Comparison of ENCODE assay signal across 18 cellular contexts in genomic region chr2:235769046-235769445, GRCh38.
"Had no signal": no experiment of that assay in that cellular context is flagged by ENCODE, and none has a peak within 500 bp of the region (broad histone marks: within the 10 kb centered on the region; RNA-seq: fewer than 3 reads in every experiment).

No MANE protein-coding gene starts in this region.

- H3K27ac ChIP-seq: cardiac muscle cell, gastrocnemius medialis, thoracic aorta, upper lobe of left lung had no signal

- H3K4me1 Mint-ChIP-seq: activated CD4-positive, alpha-beta T cell treated with anti-CD3 and anti-CD28 coated beads, Interleukin-2, amount 10 ng/mL, durations not matched to agents 7 days and 5 days; activated naive CD8-positive, alpha-beta T cell treated with anti-CD3 and anti-CD28 coated beads, Interleukin-2, amount 50 U/mL, for 24 hours had no signal

- H3K4me1 ChIP-seq: gastrocnemius medialis had no signal

- H3K9me3 ChIP-seq: gastrocnemius medialis, thoracic aorta, upper lobe of left lung had no signal

- H3K27me3 ChIP-seq: cardiac muscle cell, gastrocnemius medialis, upper lobe of left lung had no signal

- H3K9me3 Mint-ChIP-seq: activated CD4-positive, alpha-beta T cell treated with anti-CD3 and anti-CD28 coated beads, Interleukin-2, amount 10 ng/mL, durations not matched to agents 7 days and 5 days; activated naive CD8-positive, alpha-beta T cell treated with anti-CD3 and anti-CD28 coated beads, Interleukin-2, amount 50 U/mL, for 24 hours; activated T-helper 1 cell treated with anti-CD3 and anti-CD28 coated beads, Interleukin-12 subunit alpha, Interleukin-12 subunit beta, Interleukin-2, Interleukin-4 antibody, amounts not matched to agents 30 ng/mL and 10 ng/mL and 1 ng/mL, durations not matched to agents 14 hours and 24 hours and 36 hours; dendritic cell treated with granulocyte-macrophage colony-stimulating factor and Interleukin-4, amounts not matched to agents 40 ng/mL and 50 ng/mL, for 4 days; memory B cell had no signal

- ATAC-seq: activated CD4-positive, CD25-positive, alpha-beta regulatory T cell treated with anti-CD3 and anti-CD28 coated beads, Interleukin-2, amount 50 U/mL, for 24 hours; activated CD8-positive, alpha-beta T cell treated with anti-CD3 and anti-CD28 coated beads, Interleukin-2, amount 10 ng/mL, durations not matched to agents 7 days and 5 days; activated naive CD8-positive, alpha-beta T cell treated with anti-CD3 and anti-CD28 coated beads, Interleukin-2, amount 50 U/mL, for 24 hours; gastrocnemius medialis; sciatic nerve had no signal

- H3K4me3 Mint-ChIP-seq: activated CD4-positive, alpha-beta T cell treated with anti-CD3 and anti-CD28 coated beads, Interleukin-2, amount 10 ng/mL, durations not matched to agents 7 days and 5 days; activated CD8-positive, alpha-beta T cell treated with anti-CD3 and anti-CD28 coated beads, Interleukin-2, amount 10 ng/mL, durations not matched to agents 7 days and 5 days; activated naive CD8-positive, alpha-beta T cell treated with anti-CD3 and anti-CD28 coated beads, Interleukin-2, amount 50 U/mL, for 24 hours; activated T-helper 1 cell treated with anti-CD3 and anti-CD28 coated beads, Interleukin-12 subunit alpha, Interleukin-12 subunit beta, Interleukin-2, Interleukin-4 antibody, amounts not matched to agents 30 ng/mL and 10 ng/mL and 1 ng/mL, durations not matched to agents 14 hours and 24 hours and 36 hours; dendritic cell treated with granulocyte-macrophage colony-stimulating factor and Interleukin-4, amounts not matched to agents 40 ng/mL and 50 ng/mL, for 4 days; memory B cell had no signal

- H3K36me3 ChIP-seq: gastrocnemius medialis, thoracic aorta had no signal

- DNase-seq: activated CD4-positive, alpha-beta T cell treated with anti-CD3 and anti-CD28 coated beads, Interleukin-2, amount 10 ng/mL, durations not matched to agents 7 days and 5 days; activated CD8-positive, alpha-beta T cell treated with anti-CD3 and anti-CD28 coated beads, Interleukin-2, amount 10 ng/mL, durations not matched to agents 7 days and 5 days; activated gamma-delta T cell; activated naive CD4-positive, alpha-beta T cell treated with anti-CD3 and anti-CD28 coated beads, Interleukin-2, amount 50 U/mL, for 16 hours; activated naive CD8-positive, alpha-beta T cell treated with anti-CD3 and anti-CD28 coated beads, Interleukin-2, amount 50 U/mL, for 24 hours; effector CD4-positive, alpha-beta T cell; gastrocnemius medialis; hippocampal formation; stimulated activated CD4-positive, alpha-beta T cell treated with anti-CD3 and anti-CD28 coated beads, Interleukin-4, amount 100 ng/mL, for 1 hour; stimulated activated naive CD4-positive, alpha-beta T cell treated with Interleukin-2 at 50 U/mL for 16 hours had no signal

- H3K27ac Mint-ChIP-seq: activated CD4-positive, alpha-beta T cell treated with anti-CD3 and anti-CD28 coated beads, Interleukin-2, amount 10 ng/mL, durations not matched to agents 7 days and 5 days; activated CD8-positive, alpha-beta T cell treated with anti-CD3 and anti-CD28 coated beads, Interleukin-2, amount 10 ng/mL, durations not matched to agents 7 days and 5 days; activated naive CD8-positive, alpha-beta T cell treated with anti-CD3 and anti-CD28 coated beads, Interleukin-2, amount 50 U/mL, for 24 hours; activated T-helper 1 cell treated with anti-CD3 and anti-CD28 coated beads, Interleukin-12 subunit alpha, Interleukin-12 subunit beta, Interleukin-2, Interleukin-4 antibody, amounts not matched to agents 30 ng/mL and 10 ng/mL and 1 ng/mL, durations not matched to agents 14 hours and 24 hours and 36 hours; dendritic cell treated with granulocyte-macrophage colony-stimulating factor and Interleukin-4, amounts not matched to agents 40 ng/mL and 50 ng/mL, for 4 days; memory B cell had no signal

- H3K27me3 Mint-ChIP-seq: activated CD4-positive, alpha-beta T cell treated with anti-CD3 and anti-CD28 coated beads, Interleukin-2, amount 10 ng/mL, durations not matched to agents 7 days and 5 days; memory B cell had no signal

- H3K4me3 ChIP-seq: cardiac muscle cell, gastrocnemius medialis, thoracic aorta, upper lobe of left lung had no signal

- H3K36me3 Mint-ChIP-seq: memory B cell had no signal
